In the genomic region with DNA sequence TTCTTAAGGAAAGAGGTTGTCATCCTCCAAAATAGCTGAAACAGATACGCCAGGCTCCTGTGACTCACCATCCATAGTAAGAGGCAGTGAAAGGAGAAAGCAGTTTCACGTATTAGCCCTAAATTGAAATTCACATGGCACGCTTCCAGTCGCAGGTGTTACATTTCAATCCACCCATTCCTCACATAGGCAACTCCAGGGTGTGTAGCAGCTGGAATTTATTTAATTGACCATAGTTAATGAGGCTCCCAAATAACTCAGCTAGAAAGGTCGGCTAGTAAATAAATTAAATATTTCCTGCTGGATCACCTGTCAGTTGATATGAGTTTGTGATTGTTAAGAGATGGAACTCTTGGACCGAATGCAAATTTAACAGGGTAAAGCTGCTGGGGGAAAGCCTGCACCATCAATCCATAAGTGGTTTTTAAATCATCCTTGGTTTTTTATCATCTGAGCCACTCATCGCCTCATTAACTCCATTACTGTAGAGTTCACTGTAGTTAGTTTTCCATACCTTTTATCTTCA, we compare ENCODE assay signal across 17 cellular contexts. TPM values are rescaled to one million over a fixed set of nuclear protein-coding genes. Genes with fewer than 3 reads are reported as not detected.
DNase-seq lines count a peak whose midpoint lies in the region; ATAC-seq, FAIRE-seq and TF ChIP-seq lines count a peak whose summit lies in the region.
"Had no signal": no experiment of that assay in that cellular context is flagged by ENCODE, and none has a peak within 500 bp of the region (broad histone marks: within the 10 kb centered on the region; RNA-seq: fewer than 3 reads in every experiment).

No MANE protein-coding gene starts in this region.

- H4K20me1 ChIP-seq in astrocyte (ENCODE audit: insufficient read depth, low read length): no peaks in the 10 kb centered on the region

- H3K4me1 ChIP-seq in astrocyte (ENCODE audit: insufficient read depth, low read length): no peaks in the 10 kb centered on the region
- peaks cover 0 to 7% (median 0%) of the 10 kb centered on the region in 3 donors for H3K4me1 ChIP-seq in esophagus squamous epithelium
- no peaks in the 10 kb centered on the region for H3K4me1 ChIP-seq in vagina
- H3K4me1 ChIP-seq: neural progenitor cell had no signal

- TF ChIP-seq CTCF in natural killer cell (IDR thresholded peaks at IDR 0.05) (no peak), astrocyte (IDR thresholded peaks at IDR 0.05; ENCODE audit: insufficient read depth, low read depth, low read length) (no peak), esophagus squamous epithelium (IDR thresholded peaks at IDR 0.05) (no peak), vagina (IDR thresholded peaks at IDR 0.05) (no peak)

- no peak overlapping the region for H3K4me2 ChIP-seq in astrocyte (ENCODE audit: low read length)
- H3K4me2 ChIP-seq: neural progenitor cell had no signal

- H3K4me3 ChIP-seq in astrocyte (ENCODE audit: insufficient read depth, low read depth, low read length) (no peak overlapping the region), esophagus squamous epithelium (no peak overlapping the region), vagina (no peak overlapping the region)
- H3K4me3 ChIP-seq: neural progenitor cell, SJCRH30 had no signal

- intact Hi-C loops in natural killer cell (cut with micrococcal nuclease): no loop called here
- intact Hi-C loops in esophagus squamous epithelium (cut with DNase I): no loop called here
- intact Hi-C loops in activated CD4-positive, alpha-beta T cell treated with anti-CD3 and anti-CD28 coated beads, Interleukin-2, amount 10 ng/mL, durations not matched to agents 24 days and 14 days (cut with micrococcal nuclease): no loop called here
- intact Hi-C loops in vagina (cut with DNase I): no loop called here

- 82 to 90% methylated on average over 7 of the region's 7 CpGs for WGBS in esophagus squamous epithelium, 2 donors

- ATAC-seq in natural killer cell: no peak
- ATAC-seq in natural killer cell treated with Interleukin-12 subunit alpha and Interleukin-12 subunit beta and Interleukin-15 and Interleukin-18, amount 100 ng/mL, for 72 hours: no peak

- H3K27ac ChIP-seq in astrocyte (ENCODE audit: low read depth, low read length) (no peak overlapping the region), esophagus squamous epithelium (no peak overlapping the region), vagina (no peak overlapping the region)
- H3K27ac ChIP-seq: neural progenitor cell, SJCRH30 had no signal

- H3K9ac ChIP-seq in astrocyte (ENCODE audit: low read length): no peak overlapping the region
- H3K9ac ChIP-seq: neural progenitor cell had no signal

- H3K27ac Mint-ChIP-seq in natural killer cell (peak overlapping the region; percentile 33 to 74), astrocyte (ENCODE audit: unreplicated experiment) (no peak overlapping the region)
- peak overlapping the region in 1 of 2 donors; percentile 67 for H3K27ac Mint-ChIP-seq in natural killer cell treated with Interleukin-12 subunit alpha and Interleukin-12 subunit beta and Interleukin-15 and Interleukin-18, amount 100 ng/mL, for 72 hours
- no peak overlapping the region for H3K27ac Mint-ChIP-seq in activated CD4-positive, alpha-beta T cell treated with anti-CD3 and anti-CD28 coated beads, Interleukin-2, amount 10 ng/mL, durations not matched to agents 24 days and 14 days
- H3K27ac Mint-ChIP-seq: activated naive CD4-positive, alpha-beta T cell treated with anti-CD3 and anti-CD28 coated beads for 36 hours; brain; neural progenitor cell had no signal

- peaks cover 7% of the 10 kb centered on the region for H3K36me3 Mint-ChIP-seq in natural killer cell
- H3K36me3 Mint-ChIP-seq in natural killer cell treated with Interleukin-12 subunit alpha and Interleukin-12 subunit beta and Interleukin-15 and Interleukin-18, amount 100 ng/mL, for 72 hours: peaks cover 14% of the 10 kb centered on the region
- peaks cover 5% of the 10 kb centered on the region for H3K36me3 Mint-ChIP-seq in astrocyte (ENCODE audit: low read depth, unreplicated experiment)
- H3K36me3 Mint-ChIP-seq in activated CD4-positive, alpha-beta T cell treated with anti-CD3 and anti-CD28 coated beads, Interleukin-2, amount 10 ng/mL, durations not matched to agents 24 days and 14 days (ENCODE audit: low read depth): peaks cover 29% of the 10 kb centered on the region

- TF ChIP-seq POLR2A in esophagus squamous epithelium (IDR thresholded peaks at IDR 0.05) (no peak), vagina (IDR thresholded peaks at IDR 0.05) (no peak)

- H3K9me3 ChIP-seq in astrocyte (ENCODE audit: insufficient read depth, low read depth, low read length) (no peaks in the 10 kb centered on the region), esophagus squamous epithelium (no peaks in the 10 kb centered on the region), vagina (no peaks in the 10 kb centered on the region)
- H3K9me3 ChIP-seq: SJCRH30 had no signal

- H3K36me3 ChIP-seq in astrocyte (ENCODE audit: insufficient read depth, low read length) (peaks cover 4% of the 10 kb centered on the region), esophagus squamous epithelium (peaks cover 0 to 45% (median 0%) of the 10 kb centered on the region in 3 donors), vagina (peaks cover 0 to 6% of the 10 kb centered on the region in 2 donors)
- H3K36me3 ChIP-seq: neural progenitor cell had no signal

- DNase-seq in natural killer cell (no peak), NCI-H2107 (lab: John Stamatoyannopoulos, UW) (peak; percentile 56), astrocyte (ENCODE audit: low read depth) (peak; percentile 19), esophagus squamous epithelium (lab: John Stamatoyannopoulos, UW) (no peak), vagina (ENCODE audit: extremely low spot score in 2 of 2) (no peak), cortex of kidney (lab: John Stamatoyannopoulos, UW) (no peak)
- no peak for DNase-seq in natural killer cell treated with Interleukin-12 subunit alpha and Interleukin-12 subunit beta and Interleukin-15 and Interleukin-18, amount 100 ng/mL, for 72 hours (ENCODE audit: low spot score)
- no peak for DNase-seq in activated CD4-positive, alpha-beta T cell treated with anti-CD3 and anti-CD28 coated beads, Interleukin-2, amount 10 ng/mL, durations not matched to agents 24 days and 14 days
- DNase-seq: activated CD4-positive, alpha-beta T cell treated with anti-CD3 and anti-CD28 coated beads for 1 hour; activated naive CD4-positive, alpha-beta T cell treated with anti-CD3 and anti-CD28 coated beads for 36 hours; CD4-positive, alpha-beta T cell; dermis blood vessel endothelial cell; IMR-90; T-helper 9 cell had no signal

- H3K27me3 ChIP-seq in astrocyte (ENCODE audit: insufficient read depth, low read length): no peaks in the 10 kb centered on the region
- no peaks in the 10 kb centered on the region for H3K27me3 ChIP-seq in esophagus squamous epithelium
- H3K27me3 ChIP-seq in vagina: no peaks in the 10 kb centered on the region
- H3K27me3 ChIP-seq: neural progenitor cell, SJCRH30 had no signal

- H3K27me3 Mint-ChIP-seq in natural killer cell (ENCODE audit: low read depth in 2 of 2): no peaks in the 10 kb centered on the region
- no peaks in the 10 kb centered on the region for H3K27me3 Mint-ChIP-seq in natural killer cell treated with Interleukin-12 subunit alpha and Interleukin-12 subunit beta and Interleukin-15 and Interleukin-18, amount 100 ng/mL, for 72 hours
- no peaks in the 10 kb centered on the region for H3K27me3 Mint-ChIP-seq in astrocyte (ENCODE audit: low read depth, unreplicated experiment)
- no peaks in the 10 kb centered on the region for H3K27me3 Mint-ChIP-seq in activated CD4-positive, alpha-beta T cell treated with anti-CD3 and anti-CD28 coated beads, Interleukin-2, amount 10 ng/mL, durations not matched to agents 24 days and 14 days
- H3K27me3 Mint-ChIP-seq: brain; CD4-positive, alpha-beta T cell had no signal

- no peak for FAIRE-seq in astrocyte (lab: Jason Lieb, UNC)

- H3K4me3 Mint-ChIP-seq in natural killer cell (no peak overlapping the region), astrocyte (ENCODE audit: unreplicated experiment) (no peak overlapping the region)
- H3K4me3 Mint-ChIP-seq in natural killer cell treated with Interleukin-12 subunit alpha and Interleukin-12 subunit beta and Interleukin-15 and Interleukin-18, amount 100 ng/mL, for 72 hours: no peak overlapping the region
- no peak overlapping the region for H3K4me3 Mint-ChIP-seq in activated CD4-positive, alpha-beta T cell treated with anti-CD3 and anti-CD28 coated beads, Interleukin-2, amount 10 ng/mL, durations not matched to agents 24 days and 14 days
- H3K4me3 Mint-ChIP-seq: activated naive CD4-positive, alpha-beta T cell treated with anti-CD3 and anti-CD28 coated beads for 36 hours; brain; CD4-positive, alpha-beta T cell; neural progenitor cell had no signal

- H2AFZ ChIP-seq in astrocyte (ENCODE audit: low read depth, low read length): no peak overlapping the region
- H2AFZ ChIP-seq: neural progenitor cell had no signal

- H3K4me1 Mint-ChIP-seq in natural killer cell (peaks cover 58% of the 10 kb centered on the region in 2 donors), astrocyte (ENCODE audit: low read depth, unreplicated experiment) (peaks cover 2% of the 10 kb centered on the region)
- peaks cover 24 to 34% of the 10 kb centered on the region in 2 donors for H3K4me1 Mint-ChIP-seq in natural killer cell treated with Interleukin-12 subunit alpha and Interleukin-12 subunit beta and Interleukin-15 and Interleukin-18, amount 100 ng/mL, for 72 hours (ENCODE audit: low read depth in 2 of 2)
- H3K4me1 Mint-ChIP-seq in activated CD4-positive, alpha-beta T cell treated with anti-CD3 and anti-CD28 coated beads, Interleukin-2, amount 10 ng/mL, durations not matched to agents 24 days and 14 days: peaks cover 35% of the 10 kb centered on the region
- H3K4me1 Mint-ChIP-seq: neural progenitor cell had no signal

- H3K9me3 Mint-ChIP-seq in natural killer cell: peaks cover 0 to 3% of the 10 kb centered on the region in 2 donors
- H3K9me3 Mint-ChIP-seq in natural killer cell treated with Interleukin-12 subunit alpha and Interleukin-12 subunit beta and Interleukin-15 and Interleukin-18, amount 100 ng/mL, for 72 hours: no peaks in the 10 kb centered on the region
- H3K9me3 Mint-ChIP-seq in astrocyte (ENCODE audit: unreplicated experiment): peaks cover 3% of the 10 kb centered on the region
- no peaks in the 10 kb centered on the region for H3K9me3 Mint-ChIP-seq in activated CD4-positive, alpha-beta T cell treated with anti-CD3 and anti-CD28 coated beads, Interleukin-2, amount 10 ng/mL, durations not matched to agents 24 days and 14 days
- H3K9me3 Mint-ChIP-seq: activated naive CD4-positive, alpha-beta T cell treated with anti-CD3 and anti-CD28 coated beads for 36 hours; CD4-positive, alpha-beta T cell had no signal

- no peaks in the 10 kb centered on the region for H3K79me2 ChIP-seq in astrocyte (ENCODE audit: insufficient read depth, low read length)

RNA-seq across cellular contexts. Expression of gene NSUN3, which starts 19.6 kb away (rescaled TPM):
- total RNA-seq in natural killer cell: 10 to 100 TPM; 24.0 to 32.4 (median 28.6) TPM
- total RNA-seq in natural killer cell treated with Interleukin-12 subunit alpha and Interleukin-12 subunit beta and Interleukin-15 and Interleukin-18, amount 100 ng/mL, for 72 hours: 10 to 100 TPM; 20.4 to 22.3 TPM
- 9.4 and 10.3 TPM in 2 replicates for total RNA-seq in astrocyte
- 10 to 100 TPM in 1 of 4 donors, 1 to 10 TPM in 3; 3.6 to 13.2 (median 6.7) TPM for total RNA-seq in esophagus squamous epithelium
- total RNA-seq in activated CD4-positive, alpha-beta T cell treated with anti-CD3 and anti-CD28 coated beads, Interleukin-2, amount 10 ng/mL, durations not matched to agents 24 days and 14 days: 15.3 and 17.9 TPM in 2 replicates
- 15.7 TPM for total RNA-seq in vagina

RNA-seq across cellular contexts. Expression of gene DHFR2, which starts 19.8 kb away (rescaled TPM):
- total RNA-seq in natural killer cell: 1 to 10 TPM; 2.5 to 5.0 (median 3.9) TPM
- total RNA-seq in natural killer cell treated with Interleukin-12 subunit alpha and Interleukin-12 subunit beta and Interleukin-15 and Interleukin-18, amount 100 ng/mL, for 72 hours: 1 to 10 TPM; 4.7 to 5.0 TPM
- total RNA-seq in astrocyte: 2.9 and 3.4 TPM in 2 replicates
- 1 to 10 TPM; 1.4 to 4.4 (median 3.8) TPM for total RNA-seq in esophagus squamous epithelium
- total RNA-seq in activated CD4-positive, alpha-beta T cell treated with anti-CD3 and anti-CD28 coated beads, Interleukin-2, amount 10 ng/mL, durations not matched to agents 24 days and 14 days: 10.0 and 11.3 TPM in 2 replicates
- 6.4 TPM for total RNA-seq in vagina

RNA-seq across cellular contexts. Expression of gene STX19, which starts 54.1 kb away (rescaled TPM):
- total RNA-seq in natural killer cell: not detected
- not detected for total RNA-seq in natural killer cell treated with Interleukin-12 subunit alpha and Interleukin-12 subunit beta and Interleukin-15 and Interleukin-18, amount 100 ng/mL, for 72 hours
- not detected in 2 replicates for total RNA-seq in astrocyte
- 1 to 10 TPM; 3.8 to 8.0 (median 6.6) TPM for total RNA-seq in esophagus squamous epithelium
- total RNA-seq in activated CD4-positive, alpha-beta T cell treated with anti-CD3 and anti-CD28 coated beads, Interleukin-2, amount 10 ng/mL, durations not matched to agents 24 days and 14 days: not detected in 2 replicates
- total RNA-seq in vagina: 2.5 TPM
- total RNA-seq: activated naive CD4-positive, alpha-beta T cell treated with anti-CD3 and anti-CD28 coated beads for 36 hours; CD4-positive, alpha-beta T cell; dermis blood vessel endothelial cell; IMR-90; SJCRH30 had no signal

Comparison
In these comparisons a context has a peak if more than half of its experiments do, and no peak if none do; other contexts are left out.
1. DNase-seq: peak in NCI-H2107 (single experiment) and astrocyte (single experiment); none in natural killer cell (single experiment), natural killer cell treated with Interleukin-12 subunit alpha and Interleukin-12 subunit beta and Interleukin-15 and Interleukin-18, amount 100 ng/mL, for 72 hours (single experiment), esophagus squamous epithelium (single experiment), activated CD4-positive, alpha-beta T cell treated with anti-CD3 and anti-CD28 coated beads, Interleukin-2, amount 10 ng/mL, durations not matched to agents 24 days and 14 days (single experiment), vagina (0 of 2) and cortex of kidney (single experiment).
2. H3K27ac Mint-ChIP-seq: peak in natural killer cell (2 of 2); none in astrocyte (single experiment) and activated CD4-positive, alpha-beta T cell treated with anti-CD3 and anti-CD28 coated beads, Interleukin-2, amount 10 ng/mL, durations not matched to agents 24 days and 14 days (single experiment).